19 cellular contexts compared by ENCODE assay signal in the genomic region with DNA sequence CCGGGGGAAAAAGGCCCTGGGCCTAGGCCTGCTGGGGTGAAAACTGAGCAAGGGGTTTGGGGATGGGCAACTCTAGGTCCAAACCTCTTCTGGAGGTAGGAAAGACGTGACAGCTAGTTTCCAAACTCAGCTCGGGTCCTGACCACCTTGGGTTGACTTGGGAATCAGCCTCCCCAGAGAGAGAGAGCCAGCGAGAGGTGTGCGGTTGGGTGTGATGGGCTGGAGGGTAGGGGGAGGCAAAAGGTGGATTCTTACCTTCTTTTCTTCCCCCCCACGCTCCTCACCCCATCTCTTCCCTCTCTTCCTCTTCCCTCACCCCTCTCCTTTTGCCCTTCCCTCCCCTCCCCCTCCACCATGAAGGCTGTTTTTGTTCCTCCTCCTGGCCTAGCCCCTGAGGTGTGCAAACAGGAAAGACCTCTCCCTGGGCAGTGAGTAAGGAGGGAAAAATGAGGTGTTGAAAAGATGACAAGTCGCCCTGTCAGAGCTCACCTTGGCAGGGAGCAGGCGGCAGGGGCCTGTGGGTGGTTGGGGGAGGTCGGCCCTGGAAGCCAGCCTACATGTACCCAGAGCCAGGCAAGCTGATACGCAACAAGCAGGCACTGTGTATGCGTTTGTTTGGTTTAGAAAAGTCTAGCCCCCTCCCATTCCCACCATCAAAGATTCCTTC. TPM values are rescaled to one million over a fixed set of nuclear protein-coding genes. Genes with fewer than 3 reads are reported as not detected.
DNase-seq lines count a peak whose midpoint lies in the region; ATAC-seq and TF ChIP-seq lines count a peak whose summit lies in the region.
"Had no signal": no experiment of that assay in that cellular context is flagged by ENCODE, and none has a peak within 500 bp of the region (broad histone marks: within the 10 kb centered on the region; RNA-seq: fewer than 3 reads in every experiment).

No MANE protein-coding gene starts in this region.

- intact Hi-C loops in MCF 10A (cut with micrococcal nuclease) (no loop called here), breast epithelium (cut with DNase I; ENCODE audit: low total_unique reads) (loop anchor here (5.0 kb wide), 1 partner anchor 792 kb away; no protein-coding TSS in a partner anchor), spleen (cut with DNase I; ENCODE audit: low total_unique reads) (no loop called here)

- H3K9me3 Mint-ChIP-seq in MCF 10A (ENCODE audit: unreplicated experiment), result no peaks in the 10 kb centered on the region
- H3K9me3 Mint-ChIP-seq in activated naive CD4-positive, alpha-beta T cell treated with anti-CD3 and anti-CD28 coated beads, Interleukin-2, amount 50 U/mL, for 72 hours, result no peaks in the 10 kb centered on the region
- H3K9me3 Mint-ChIP-seq: activated naive CD8-positive, alpha-beta T cell treated with anti-CD3 and anti-CD28 coated beads for 36 hours had no signal

- peak overlapping the region; percentile 37 for H3K9ac ChIP-seq in iPS-15b (ENCODE audit: low read depth, low read length)

- DNase-seq in MCF 10A (ENCODE audit: unreplicated experiment), result peak; percentile 61
- DNase-seq in breast epithelium (ENCODE audit: low spot score in 2 of 2), result no peak
- DNase-seq in SW480 (ENCODE audit: low spot score), result peak; percentile 12
- DNase-seq in spleen, result peak; percentile 61
- no peak for DNase-seq in activated naive CD4-positive, alpha-beta T cell treated with anti-CD3 and anti-CD28 coated beads, Interleukin-2, amount 50 U/mL, for 72 hours (ENCODE audit: low spot score in 2 of 2)
- DNase-seq in HCEC 1CT, result no peak
- DNase-seq: activated CD4-positive, alpha-beta T cell treated with anti-CD3 and anti-CD28 coated beads for 36 hours; activated naive CD8-positive, alpha-beta T cell treated with anti-CD3 and anti-CD28 coated beads for 36 hours; caudate nucleus; CD4-positive, CD25-positive, alpha-beta regulatory T cell; DMS79; kidney; NK-92 treated with Interleukin-12 subunit alpha and Interleukin-12 subunit beta, amount 100 ng/mL, for 24 hours; occipital lobe; T1000; tibial artery had no signal

- H3K27me3 ChIP-seq in breast epithelium, result peaks cover 0 to 50% of the 10 kb centered on the region in 2 donors
- no peaks in the 10 kb centered on the region for H3K27me3 ChIP-seq in iPS-15b (ENCODE audit: control insufficient read depth, insufficient read depth, low read length)
- H3K27me3 ChIP-seq in spleen (replicated peaks in 1 of 7), result peaks cover 0 to 32% (median 0%) of the 10 kb centered on the region in 7 donors
- H3K27me3 ChIP-seq: tibial artery had no signal

- TF ChIP-seq POLR2A in breast epithelium (IDR thresholded peaks at IDR 0.05) (no peak), spleen (IDR thresholded peaks at IDR 0.05) (no peak)

- TF ChIP-seq CTCF in MCF 10A (IDR thresholded peaks at IDR 0.05; ENCODE audit: unreplicated experiment) (no peak), breast epithelium (IDR thresholded peaks at IDR 0.05) (no peak), spleen (IDR thresholded peaks at IDR 0.05 in 8 of 11, conservative IDR thresholded peaks at IDR 0.05 in 3 of 11) (no peak)

- H3K9me3 ChIP-seq in breast epithelium (no peaks in the 10 kb centered on the region), iPS-15b (ENCODE audit: control insufficient read depth, insufficient read depth, low read length) (no peaks in the 10 kb centered on the region), spleen (no peaks in the 10 kb centered on the region)
- H3K9me3 ChIP-seq: tibial artery had no signal

- no peaks in the 10 kb centered on the region for H3K36me3 Mint-ChIP-seq in MCF 10A (ENCODE audit: insufficient read depth, unreplicated experiment)
- H3K36me3 Mint-ChIP-seq in activated naive CD4-positive, alpha-beta T cell treated with anti-CD3 and anti-CD28 coated beads, Interleukin-2, amount 50 U/mL, for 72 hours, result no peaks in the 10 kb centered on the region
- H3K36me3 Mint-ChIP-seq: activated naive CD8-positive, alpha-beta T cell treated with anti-CD3 and anti-CD28 coated beads for 36 hours; CD4-positive, CD25-positive, alpha-beta regulatory T cell had no signal

- peaks cover 40% of the 10 kb centered on the region for H3K27me3 Mint-ChIP-seq in MCF 10A (ENCODE audit: insufficient read depth, unreplicated experiment)
- H3K27me3 Mint-ChIP-seq: activated naive CD8-positive, alpha-beta T cell treated with anti-CD3 and anti-CD28 coated beads for 36 hours; CD4-positive, CD25-positive, alpha-beta regulatory T cell had no signal

- WGBS in spleen, 5 donors, result 60 to 78% (median 75%) methylated on average over 8 to 11 of the region's 11 CpGs

- no peak overlapping the region for H3K4me3 Mint-ChIP-seq in MCF 10A (ENCODE audit: unreplicated experiment)
- H3K4me3 Mint-ChIP-seq: activated CD4-positive, alpha-beta T cell treated with anti-CD3 and anti-CD28 coated beads for 36 hours; activated naive CD8-positive, alpha-beta T cell treated with anti-CD3 and anti-CD28 coated beads for 36 hours; CD4-positive, CD25-positive, alpha-beta regulatory T cell had no signal

- H3K4me1 ChIP-seq in breast epithelium (no peaks in the 10 kb centered on the region), iPS-15b (ENCODE audit: control insufficient read depth, insufficient read depth, low read length) (peaks cover 14% of the 10 kb centered on the region), spleen (peaks cover 0 to 12% (median 8%) of the 10 kb centered on the region in 6 donors)
- H3K4me1 ChIP-seq: tibial artery had no signal

- no peak overlapping the region for H3K27ac Mint-ChIP-seq in MCF 10A (ENCODE audit: low read depth, unreplicated experiment)
- H3K27ac Mint-ChIP-seq in activated naive CD4-positive, alpha-beta T cell treated with anti-CD3 and anti-CD28 coated beads, Interleukin-2, amount 50 U/mL, for 72 hours, result no peak overlapping the region
- H3K27ac Mint-ChIP-seq: activated CD4-positive, alpha-beta T cell treated with anti-CD3 and anti-CD28 coated beads for 36 hours; activated naive CD8-positive, alpha-beta T cell treated with anti-CD3 and anti-CD28 coated beads for 36 hours; CD4-positive, CD25-positive, alpha-beta regulatory T cell had no signal

- ATAC-seq in activated naive CD4-positive, alpha-beta T cell treated with anti-CD3 and anti-CD28 coated beads, Interleukin-2, amount 50 U/mL, for 72 hours, result no peak
- no peak for ATAC-seq in GM21723 (IDR thresholded peaks at IDR 0.05; ENCODE audit: unreplicated experiment)
- ATAC-seq: activated CD4-positive, alpha-beta T cell treated with anti-CD3 and anti-CD28 coated beads for 36 hours had no signal

- no peaks in the 10 kb centered on the region for H3K4me1 Mint-ChIP-seq in MCF 10A (ENCODE audit: insufficient read depth, unreplicated experiment)
- H3K4me1 Mint-ChIP-seq: activated CD4-positive, alpha-beta T cell treated with anti-CD3 and anti-CD28 coated beads for 36 hours; CD4-positive, CD25-positive, alpha-beta regulatory T cell had no signal

- BruUV-seq in MCF 10A (replicated peaks; lab: Mats Ljungman, UMichigan), result no TSS peak

- H3K4me3 ChIP-seq in breast epithelium (no peak overlapping the region), iPS-15b (ENCODE audit: low read depth, low read length) (peak overlapping the region; percentile 59), spleen (no peak overlapping the region)
- H3K4me3 ChIP-seq: skin epidermis, tibial artery had no signal

- POLR2A ChIA-PET in MCF 10A (lab: Yijun Ruan, JAX), result no interaction called here

- H3K36me3 ChIP-seq in breast epithelium, result no peaks in the 10 kb centered on the region
- H3K36me3 ChIP-seq in iPS-15b (ENCODE audit: control insufficient read depth, insufficient read depth, low read length), result no peaks in the 10 kb centered on the region
- no peaks in the 10 kb centered on the region for H3K36me3 ChIP-seq in spleen
- H3K36me3 ChIP-seq: tibial artery had no signal

- CTCF ChIA-PET in MCF 10A (lab: Yijun Ruan, JAX), result interaction anchor here (0.6 kb wide), 1 partner anchor 909 kb away, joined by 3 read pairs; no protein-coding TSS in a partner anchor

- H3K27ac ChIP-seq in breast epithelium, result no peak overlapping the region
- no peak overlapping the region for H3K27ac ChIP-seq in spleen
- H3K27ac ChIP-seq: tibial artery had no signal

RNA-seq across cellular contexts. Expression of a gene that starts 14.8 kb away (rescaled TPM):
- total RNA-seq in MCF 10A (2022) (12.6 and 14.1 TPM in 2 replicates), breast epithelium (10 to 100 TPM; 20.0 to 50.1 (median 25.6) TPM), spleen (10 to 100 TPM; 13.2 to 22.2 (median 15.8) TPM)
- polyA plus RNA-seq in spleen, result 10 to 100 TPM in 1 of 3 donors, 1 to 10 TPM in 2; 8.6 to 10.1 (median 9.1) TPM
- total RNA-seq in activated naive CD4-positive, alpha-beta T cell treated with anti-CD3 and anti-CD28 coated beads, Interleukin-2, amount 50 U/mL, for 72 hours, result 10 to 100 TPM in 1 of 2 donors, 1 to 10 TPM in 1; 9.0 to 18.1 TPM

Comparison
In these comparisons a context has a peak if more than half of its experiments do, and no peak if none do; other contexts are left out.
1. DNase-seq: peak in MCF 10A (single experiment), SW480 (single experiment) and spleen (single experiment); none in breast epithelium (0 of 2), activated naive CD4-positive, alpha-beta T cell treated with anti-CD3 and anti-CD28 coated beads, Interleukin-2, amount 50 U/mL, for 72 hours (0 of 2) and HCEC 1CT (single experiment).